In genomic region chr1:9960705-9961562, GRCh38 we compare ENCODE assay signal across 13 cellular contexts. TPM values are rescaled to one million over a fixed set of nuclear protein-coding genes. Genes with fewer than 3 reads are reported as not detected.
DNase-seq lines count a peak whose midpoint lies in the region; ATAC-seq lines count a peak whose summit lies in the region.
"Had no signal": no experiment of that assay in that cellular context is flagged by ENCODE, and none has a peak within 500 bp of the region (broad histone marks: within the 10 kb centered on the region; RNA-seq: fewer than 3 reads in every experiment).

No MANE protein-coding gene starts in this region.

- WGBS in mesenchymal stem cell, result 78% methylated on average over 6 of the region's 12 CpGs

- no peak overlapping the region for H2AFZ ChIP-seq in mesenchymal stem cell (ENCODE audit: low read depth, low read length)

- H3K23ac ChIP-seq in mesenchymal stem cell (ENCODE audit: low read length in 2 of 2), result no peak overlapping the region

- H3K14ac ChIP-seq in mesenchymal stem cell (ENCODE audit: low read length in 2 of 2), result no peak overlapping the region

- H3K18ac ChIP-seq in mesenchymal stem cell (ENCODE audit: low read depth in 1 of 2, low read length in 2 of 2), result no peak overlapping the region

- H3K27me3 ChIP-seq in mesenchymal stem cell (ENCODE audit: control insufficient read depth in 1 of 2, insufficient read depth in 1 of 2, low read length in 2 of 2), result no peaks in the 10 kb centered on the region
- H3K27me3 ChIP-seq: colonic mucosa had no signal

- no peak overlapping the region for H2BK15ac ChIP-seq in mesenchymal stem cell (ENCODE audit: low read depth, poor library complexity, severe bottlenecking)

- H2BK120ac ChIP-seq in mesenchymal stem cell (ENCODE audit: low read depth, low read length), result no peak overlapping the region

- DNase-seq in ELF-1 (ENCODE audit: low read depth, low spot score) (peak; percentile 33), NCI-H748 (lab: John Stamatoyannopoulos, UW; ENCODE audit: unreplicated experiment) (peak; percentile 74), mesenchymal stem cell (peak; percentile 4), hypothalamus (lab: John Stamatoyannopoulos, UW) (no peak)
- no peak for DNase-seq in activated CD4-positive, alpha-beta T cell treated with anti-CD3 and anti-CD28 coated beads for 4 hours
- DNase-seq in effector CD4-positive, alpha-beta T cell, result no peak
- DNase-seq: activated CD8-positive, alpha-beta memory T cell treated with anti-CD3 and anti-CD28 coated beads for 24 hours; colonic mucosa; NK-92 treated with Interleukin-12 subunit alpha and Interleukin-12 subunit beta, amount 100 ng/mL, for 24 hours had no signal

- H3K4me3 ChIP-seq in mesenchymal stem cell (ENCODE audit: insufficient read depth in 1 of 2, low read depth in 1 of 2, low read length in 2 of 2), result no peak overlapping the region
- H3K4me3 ChIP-seq: colonic mucosa, thoracic aorta had no signal

- no peaks in the 10 kb centered on the region for H3K9me3 ChIP-seq in mesenchymal stem cell (ENCODE audit: control insufficient read depth, low read length)
- H3K9me3 ChIP-seq: colonic mucosa, thoracic aorta had no signal

- H3K4ac ChIP-seq in mesenchymal stem cell (ENCODE audit: low read depth in 1 of 2, low read length in 2 of 2), result no peak overlapping the region

- peaks cover 3% of the 10 kb centered on the region for H3K4me1 ChIP-seq in mesenchymal stem cell (ENCODE audit: control insufficient read depth, insufficient read depth, low read depth, low read length)
- H3K4me1 ChIP-seq: colonic mucosa had no signal

- no peaks in the 10 kb centered on the region for H3K36me3 ChIP-seq in mesenchymal stem cell (ENCODE audit: control insufficient read depth in 1 of 2, insufficient read depth in 2 of 2, low read depth in 1 of 2, low read length in 2 of 2)
- H3K36me3 ChIP-seq: colonic mucosa, thoracic aorta had no signal

- peaks cover 14% of the 10 kb centered on the region for H3K79me1 ChIP-seq in mesenchymal stem cell (replicated peaks; ENCODE audit: low read length, poor library complexity, severe bottlenecking)

- H3K9ac ChIP-seq in mesenchymal stem cell (ENCODE audit: low read length), result no peak overlapping the region

- H4K8ac ChIP-seq in mesenchymal stem cell (ENCODE audit: low read length), result peak overlapping the region; percentile 30

- H3K4me2 ChIP-seq in mesenchymal stem cell (ENCODE audit: low read length, poor library complexity, severe bottlenecking), result no peak overlapping the region

- H2AK5ac ChIP-seq in mesenchymal stem cell (ENCODE audit: low read length, severe bottlenecking), result peak overlapping the region; percentile 45

- no peak overlapping the region for H4K91ac ChIP-seq in mesenchymal stem cell (ENCODE audit: low read length)

- H2BK5ac ChIP-seq in mesenchymal stem cell (ENCODE audit: low read depth, low read length, poor library complexity, severe bottlenecking), result no peak overlapping the region

- no peak overlapping the region for H2BK12ac ChIP-seq in mesenchymal stem cell (ENCODE audit: low read length in 2 of 2)

- peak; percentile 47 for ATAC-seq in HG03175 (IDR thresholded peaks at IDR 0.05; ENCODE audit: unreplicated experiment)
- no peak for ATAC-seq in HG03135 (IDR thresholded peaks at IDR 0.05; ENCODE audit: unreplicated experiment)
- ATAC-seq: left colon had no signal

- no peak overlapping the region for H3K27ac ChIP-seq in mesenchymal stem cell (ENCODE audit: low read length, poor library complexity, severe bottlenecking)
- H3K27ac ChIP-seq: colonic mucosa, thoracic aorta had no signal

RNA-seq across cellular contexts. Expression of gene NMNAT1, which starts 17.7 kb away (rescaled TPM):
- 8.4 TPM for polyA plus RNA-seq in mesenchymal stem cell (2013, experiment 1 of 2)
- polyA plus RNA-seq in mesenchymal stem cell (2013, experiment 2 of 2), result 8.5 TPM

RNA-seq across cellular contexts. Expression of gene LZIC, which starts 17.7 kb away (rescaled TPM):
- polyA plus RNA-seq in mesenchymal stem cell (2013, experiment 1 of 2), result 21.7 TPM
- 20.6 TPM for polyA plus RNA-seq in mesenchymal stem cell (2013, experiment 2 of 2)

RNA-seq across cellular contexts. Expression of gene RBP7, which starts 36.1 kb away (rescaled TPM):
- polyA plus RNA-seq in mesenchymal stem cell (2013, experiment 1 of 2), result 0.08 TPM
- not detected for polyA plus RNA-seq in mesenchymal stem cell (2013, experiment 2 of 2)

RNA-seq across cellular contexts. Expression of gene CTNNBIP1, which starts 50.9 kb away (rescaled TPM):
- 15.6 TPM for polyA plus RNA-seq in mesenchymal stem cell (2013, experiment 1 of 2)
- 15.8 TPM for polyA plus RNA-seq in mesenchymal stem cell (2013, experiment 2 of 2)

Comparison
In these comparisons a context has a peak if more than half of its experiments do, and no peak if none do; other contexts are left out.
1. DNase-seq: peak in ELF-1 (single experiment), NCI-H748 (single experiment) and mesenchymal stem cell (single experiment); none in activated CD4-positive, alpha-beta T cell treated with anti-CD3 and anti-CD28 coated beads for 4 hours (0 of 2), hypothalamus (0 of 51) and effector CD4-positive, alpha-beta T cell (single experiment).